ENCODE assay signal across 1 cellular context in the genomic region with DNA sequence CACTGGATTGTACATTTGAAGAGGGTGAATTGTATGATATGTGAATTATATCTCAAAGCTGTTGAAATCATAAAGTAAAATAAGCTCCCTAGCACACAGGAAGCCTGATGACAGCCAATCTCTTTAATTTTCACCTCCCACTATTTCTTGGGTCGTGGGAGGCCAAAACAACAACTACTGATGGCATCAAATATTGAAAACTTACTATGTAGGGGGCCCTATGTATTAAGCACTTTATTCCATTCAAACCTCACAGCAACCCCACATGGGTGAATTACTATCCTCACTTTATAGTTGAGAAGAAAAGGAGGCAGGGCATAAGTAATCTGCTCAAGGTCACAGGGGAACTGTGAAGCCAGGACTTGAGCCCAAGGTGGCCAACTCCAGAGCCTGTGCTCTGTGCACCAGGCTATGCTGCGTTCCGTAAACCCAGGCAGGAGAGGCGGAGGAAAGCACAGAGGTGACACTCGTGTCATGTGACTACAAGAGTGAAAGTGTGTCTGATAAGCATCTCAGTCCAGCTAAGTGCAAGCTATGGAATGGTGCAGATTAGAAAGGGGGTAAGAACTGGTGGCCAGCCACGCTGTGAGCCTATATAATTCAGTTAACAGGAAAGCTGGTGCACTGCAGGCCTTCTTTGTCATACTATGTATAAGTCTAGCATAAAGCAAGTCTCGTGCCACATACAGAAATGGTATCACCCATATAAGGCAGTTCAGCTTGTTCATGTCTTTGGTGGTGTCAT.
TF ChIP-seq lines count a peak whose summit lies in the region.

No MANE protein-coding gene starts in this region.

TF ChIP-seq in HepG2, 621 proteins besides CTCF, POLR2A, EP300 and RAD21 (continued from another document):
- TF ChIP-seq, protein P1, sequence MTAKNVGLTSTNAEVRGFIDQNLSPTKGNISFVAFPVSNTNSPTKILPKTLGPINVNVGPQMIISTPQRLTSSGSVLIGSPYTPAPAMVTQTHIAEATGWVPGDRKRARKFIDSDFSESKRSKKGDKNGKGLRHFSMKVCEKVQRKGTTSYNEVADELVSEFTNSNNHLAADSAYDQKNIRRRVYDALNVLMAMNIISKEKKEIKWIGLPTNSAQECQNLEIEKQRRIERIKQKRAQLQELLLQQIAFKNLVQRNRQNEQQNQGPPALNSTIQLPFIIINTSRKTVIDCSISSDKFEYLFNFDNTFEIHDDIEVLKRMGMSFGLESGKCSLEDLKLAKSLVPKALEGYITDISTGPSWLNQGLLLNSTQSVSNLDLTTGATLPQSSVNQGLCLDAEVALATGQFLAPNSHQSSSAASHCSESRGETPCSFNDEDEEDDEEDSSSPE (CRISPR knock-in tag; IDR thresholded peaks at IDR 0.05): no peak
- no peak for TF ChIP-seq ARID5B (CRISPR knock-in tag; IDR thresholded peaks at IDR 0.05)
- TF ChIP-seq SP2 (CRISPR knock-in tag; IDR thresholded peaks at IDR 0.05): no peak
- TF ChIP-seq ZNF296 (CRISPR knock-in tag; conservative IDR thresholded peaks at IDR 0.05): no peak
- no peak for TF ChIP-seq ASH2L (IDR thresholded peaks at IDR 0.05; ENCODE audit: insufficient read length, low read depth, low read length)
- TF ChIP-seq ZNF724P (CRISPR knock-in tag; IDR thresholded peaks at IDR 0.05; ENCODE audit: borderline replicate concordance): no peak
- TF ChIP-seq MTF1 (CRISPR knock-in tag; IDR thresholded peaks at IDR 0.05): no peak
- TF ChIP-seq NFKBIZ (CRISPR knock-in tag; IDR thresholded peaks at IDR 0.05): no peak
